In genomic region chr4:24256547-24256946, GRCh38 we compare ENCODE assay signal across 1 cellular context.
TF ChIP-seq lines count a peak whose summit lies in the region.

No MANE protein-coding gene starts in this region.

TF ChIP-seq in GM23338, 12 proteins besides CTCF, POLR2A, EP300 and RAD21 (continued from another document):
- TF ChIP-seq ETS1 (IDR thresholded peaks at IDR 0.05): no peak
- TF ChIP-seq REST (IDR thresholded peaks at IDR 0.05; ENCODE audit: unreplicated experiment): no peak
